Comparison of ENCODE assay signal across 28 cellular contexts in genomic region chr10:128686638-128687278, GRCh38.
"Had no signal": no experiment of that assay in that cellular context is flagged by ENCODE, and none has a peak within 500 bp of the region (broad histone marks: within the 10 kb centered on the region; RNA-seq: fewer than 3 reads in every experiment).

No MANE protein-coding gene starts in this region.

- H3K27me3 Mint-ChIP-seq: activated CD4-positive, alpha-beta memory T cell treated with anti-CD3 and anti-CD28 coated beads, Interleukin-2, amount 10 ng/mL, durations not matched to agents 7 days and 5 days; activated CD4-positive, alpha-beta T cell treated with anti-CD3 and anti-CD28 coated beads, Interleukin-2, amount 10 ng/mL, durations not matched to agents 7 days and 5 days; activated naive CD8-positive, alpha-beta T cell treated with anti-CD3 and anti-CD28 coated beads, Interleukin-2, amount 50 U/mL, for 24 hours; dendritic cell treated with granulocyte-macrophage colony-stimulating factor and Interleukin-4, amounts not matched to agents 40 ng/mL and 50 ng/mL, for 4 days had no signal

- H3K4me3 Mint-ChIP-seq: activated CD4-positive, alpha-beta memory T cell treated with anti-CD3 and anti-CD28 coated beads, Interleukin-2, amount 10 ng/mL, durations not matched to agents 7 days and 5 days; activated CD4-positive, alpha-beta T cell treated with anti-CD3 and anti-CD28 coated beads, Interleukin-2, amount 10 ng/mL, durations not matched to agents 7 days and 5 days; activated naive CD4-positive, alpha-beta T cell treated with anti-CD3 and anti-CD28 coated beads, Interleukin-2, amount 50 U/mL, for 24 hours; activated naive CD8-positive, alpha-beta T cell treated with anti-CD3 and anti-CD28 coated beads, Interleukin-2, amount 50 U/mL, for 24 hours; activated T-cell treated with anti-CD3 and anti-CD28 coated beads, Interleukin-2, amount 50 U/mL, for 24 hours; dendritic cell treated with granulocyte-macrophage colony-stimulating factor and Interleukin-4, amounts not matched to agents 40 ng/mL and 50 ng/mL, for 4 days; neural crest cell; T-helper 2 cell treated with Interferon-gamma antibody and Interleukin-4, amounts not matched to agents 5 μg/mL and 100 μg/mL, for 36 hours had no signal

- H3K27ac Mint-ChIP-seq: activated CD4-positive, alpha-beta memory T cell treated with anti-CD3 and anti-CD28 coated beads, Interleukin-2, amount 10 ng/mL, durations not matched to agents 7 days and 5 days; activated CD4-positive, alpha-beta T cell treated with anti-CD3 and anti-CD28 coated beads, Interleukin-2, amount 10 ng/mL, durations not matched to agents 7 days and 5 days; activated naive CD4-positive, alpha-beta T cell treated with anti-CD3 and anti-CD28 coated beads, Interleukin-2, amount 50 U/mL, for 24 hours; activated naive CD8-positive, alpha-beta T cell treated with anti-CD3 and anti-CD28 coated beads, Interleukin-2, amount 50 U/mL, for 24 hours; activated T-cell treated with anti-CD3 and anti-CD28 coated beads, Interleukin-2, amount 50 U/mL, for 24 hours; dendritic cell treated with granulocyte-macrophage colony-stimulating factor and Interleukin-4, amounts not matched to agents 40 ng/mL and 50 ng/mL, for 4 days; T-helper 2 cell treated with Interferon-gamma antibody and Interleukin-4, amounts not matched to agents 5 μg/mL and 100 μg/mL, for 36 hours had no signal

- H3K4me1 Mint-ChIP-seq: activated CD4-positive, alpha-beta memory T cell treated with anti-CD3 and anti-CD28 coated beads, Interleukin-2, amount 10 ng/mL, durations not matched to agents 7 days and 5 days; activated CD4-positive, alpha-beta T cell treated with anti-CD3 and anti-CD28 coated beads, Interleukin-2, amount 10 ng/mL, durations not matched to agents 7 days and 5 days; activated naive CD4-positive, alpha-beta T cell treated with anti-CD3 and anti-CD28 coated beads, Interleukin-2, amount 50 U/mL, for 24 hours; activated naive CD8-positive, alpha-beta T cell treated with anti-CD3 and anti-CD28 coated beads, Interleukin-2, amount 50 U/mL, for 24 hours had no signal

- H3K4me3 ChIP-seq: breast epithelium, esophagus squamous epithelium, heart right ventricle, left lung, lower lobe of right lung, spleen, suprapubic skin, tibial artery, upper lobe of right lung had no signal

- H3K4me1 ChIP-seq: breast epithelium, left lung, lower lobe of right lung, spleen, suprapubic skin, tibial artery, upper lobe of right lung had no signal

- H3K9me3 Mint-ChIP-seq: activated CD4-positive, alpha-beta memory T cell treated with anti-CD3 and anti-CD28 coated beads, Interleukin-2, amount 10 ng/mL, durations not matched to agents 7 days and 5 days; activated CD4-positive, alpha-beta T cell treated with anti-CD3 and anti-CD28 coated beads, Interleukin-2, amount 10 ng/mL, durations not matched to agents 7 days and 5 days; activated naive CD4-positive, alpha-beta T cell treated with anti-CD3 and anti-CD28 coated beads, Interleukin-2, amount 50 U/mL, for 24 hours; activated naive CD8-positive, alpha-beta T cell treated with anti-CD3 and anti-CD28 coated beads, Interleukin-2, amount 50 U/mL, for 24 hours; activated T-cell treated with anti-CD3 and anti-CD28 coated beads, Interleukin-2, amount 50 U/mL, for 24 hours; dendritic cell treated with granulocyte-macrophage colony-stimulating factor and Interleukin-4, amounts not matched to agents 40 ng/mL and 50 ng/mL, for 4 days; neural crest cell; T-helper 2 cell treated with Interferon-gamma antibody and Interleukin-4, amounts not matched to agents 5 μg/mL and 100 μg/mL, for 36 hours had no signal

- H3K27ac ChIP-seq: breast epithelium, epithelial cell of prostate, esophagus squamous epithelium, heart right ventricle, left lung, lower lobe of right lung, spleen, suprapubic skin, tibial artery, upper lobe of right lung had no signal

- H3K36me3 Mint-ChIP-seq: activated naive CD4-positive, alpha-beta T cell treated with anti-CD3 and anti-CD28 coated beads, Interleukin-2, amount 50 U/mL, for 24 hours had no signal

- H3K27me3 ChIP-seq: breast epithelium, esophagus squamous epithelium, tibial artery had no signal

- DNase-seq: activated CD4-positive, alpha-beta memory T cell treated with anti-CD3 and anti-CD28 coated beads, Interleukin-2, amount 10 ng/mL, durations not matched to agents 7 days and 5 days; activated CD4-positive, alpha-beta T cell treated with anti-CD3 and anti-CD28 coated beads, Interleukin-2, amount 10 ng/mL, durations not matched to agents 7 days and 5 days; activated CD8-positive, alpha-beta memory T cell treated with anti-CD3 and anti-CD28 coated beads, Interleukin-2, amount 50 U/mL, for 48 hours; activated gamma-delta T cell; activated naive CD8-positive, alpha-beta T cell treated with anti-CD3 and anti-CD28 coated beads, Interleukin-2, amount 50 U/mL, for 24 hours; activated T-cell treated with anti-CD3 and anti-CD28 coated beads, Interleukin-2, amount 50 U/mL, for 24 hours; amygdala; central memory CD4-positive, alpha-beta T cell; esophagus squamous epithelium; foreskin melanocyte; heart right ventricle; left lung; lower lobe of right lung; mesendoderm; right cardiac atrium; spleen; stimulated activated naive CD4-positive, alpha-beta T cell; T-helper 1 cell; tibial artery; upper lobe of right lung had no signal

- H3K9me3 ChIP-seq: breast epithelium, esophagus squamous epithelium, heart right ventricle, left lung, lower lobe of right lung, spleen, suprapubic skin, tibial artery, upper lobe of right lung had no signal

- ATAC-seq: activated CD4-positive, CD25-positive, alpha-beta regulatory T cell treated with anti-CD3 and anti-CD28 coated beads, Interleukin-2, amount 50 U/mL, for 24 hours; activated naive CD8-positive, alpha-beta T cell treated with anti-CD3 and anti-CD28 coated beads, Interleukin-2, amount 50 U/mL, for 24 hours; heart right ventricle; left lung; lower lobe of right lung; upper lobe of right lung had no signal

- H3K36me3 ChIP-seq: breast epithelium, esophagus squamous epithelium, heart right ventricle, left lung, lower lobe of right lung, spleen, suprapubic skin, tibial artery, upper lobe of right lung had no signal
